Comparison of ENCODE assay signal across 10 cellular contexts in the genomic region with DNA sequence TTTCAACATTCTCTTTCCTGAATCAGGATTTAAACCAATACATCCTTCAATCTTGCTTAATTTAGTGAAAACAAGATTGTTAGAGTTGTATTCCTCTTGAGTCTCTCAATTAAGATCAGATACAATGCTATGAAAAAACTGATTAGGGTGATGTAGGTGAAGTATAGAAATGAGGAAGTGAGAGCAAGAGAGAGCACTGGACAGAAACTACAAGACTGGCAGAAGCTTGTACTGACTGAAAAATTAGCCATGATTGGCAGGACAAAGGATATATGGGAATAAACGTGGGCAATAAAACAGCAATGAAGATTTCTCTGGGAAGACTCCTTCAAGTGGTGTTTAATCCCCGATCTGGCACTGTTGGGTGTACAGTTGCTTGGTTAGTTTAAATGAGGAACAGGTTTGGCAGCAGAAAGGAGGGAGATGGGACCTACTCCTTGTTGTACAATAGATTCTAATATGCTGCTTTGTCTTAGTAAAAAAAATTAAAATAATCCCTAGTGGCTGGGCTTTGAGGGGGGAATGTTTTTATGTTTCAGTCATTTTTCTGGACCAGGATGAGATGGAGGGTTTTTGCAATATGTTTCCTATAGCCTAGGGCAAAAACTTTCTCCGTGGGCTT.
DNase-seq lines count a peak whose midpoint lies in the region; ATAC-seq and TF ChIP-seq lines count a peak whose summit lies in the region.
"Had no signal": no experiment of that assay in that cellular context is flagged by ENCODE, and none has a peak within 500 bp of the region (broad histone marks: within the 10 kb centered on the region; RNA-seq: fewer than 3 reads in every experiment).

No MANE protein-coding gene starts in this region.

- no peaks in the 10 kb centered on the region for H3K79me2 ChIP-seq in GM23338 (replicated peaks; ENCODE audit: insufficient read depth)

- peaks cover 34% of the 10 kb centered on the region for H3K4me1 Mint-ChIP-seq in GM23338

- H3K27ac ChIP-seq in suprapubic skin (no peak overlapping the region), GM23338 (ENCODE audit: low read depth) (no peak overlapping the region)
- H3K27ac ChIP-seq: esophagus squamous epithelium had no signal

- H2AFZ ChIP-seq in GM23338, result no peak overlapping the region

- peaks cover 4% of the 10 kb centered on the region for H3K4me1 ChIP-seq in suprapubic skin
- H3K4me1 ChIP-seq in GM23338 (ENCODE audit: insufficient read depth), result peaks cover 30% of the 10 kb centered on the region
- H3K4me1 ChIP-seq: esophagus squamous epithelium had no signal

- no peak for TF ChIP-seq CTCF in suprapubic skin (IDR thresholded peaks at IDR 0.05)
- TF ChIP-seq CTCF in GM23338 (conservative IDR thresholded peaks at IDR 0.05; ENCODE audit: low read depth in 2 of 2), result no peak

- no peaks in the 10 kb centered on the region for H3K36me3 Mint-ChIP-seq in GM23338 (ENCODE audit: low read depth)

- H3K9me3 ChIP-seq in suprapubic skin, result no peaks in the 10 kb centered on the region
- H3K9me3 ChIP-seq: esophagus squamous epithelium had no signal

- no peaks in the 10 kb centered on the region for H3K27me3 ChIP-seq in suprapubic skin
- no peaks in the 10 kb centered on the region for H3K27me3 ChIP-seq in GM23338 (ENCODE audit: insufficient read depth)
- H3K27me3 ChIP-seq: esophagus squamous epithelium had no signal

- H4K20me1 ChIP-seq in GM23338 (replicated peaks; ENCODE audit: insufficient read depth), result no peaks in the 10 kb centered on the region

- H3K9me2 ChIP-seq in GM23338 (ENCODE audit: insufficient read depth), result no peaks in the 10 kb centered on the region

- ATAC-seq in GM18909 (IDR thresholded peaks at IDR 0.05; ENCODE audit: poor library complexity, unreplicated experiment), result peak; percentile 99
- ATAC-seq in HG02571 (IDR thresholded peaks at IDR 0.05; ENCODE audit: unreplicated experiment), result peak; percentile 96
- peak; percentile 81 for ATAC-seq in HG03457 (IDR thresholded peaks at IDR 0.05; ENCODE audit: unreplicated experiment)
- no peak for ATAC-seq in GM23338

- H3K4me3 Mint-ChIP-seq in GM23338, result no peak overlapping the region

- TF ChIP-seq POLR2A in suprapubic skin (IDR thresholded peaks at IDR 0.05), result no peak

- H3K27me3 Mint-ChIP-seq in GM23338 (ENCODE audit: insufficient read depth, low read depth, poor library complexity), result peaks cover 4% of the 10 kb centered on the region

- no peak overlapping the region for H3K27ac Mint-ChIP-seq in GM23338

- no peak overlapping the region for H3K4me2 ChIP-seq in GM23338

- no peaks in the 10 kb centered on the region for H3K9me3 Mint-ChIP-seq in GM23338

- 59% methylated on average over 3 of the region's 3 CpGs for WGBS in suprapubic skin

- H3K36me3 ChIP-seq in suprapubic skin (no peaks in the 10 kb centered on the region), GM23338 (ENCODE audit: insufficient read depth) (no peaks in the 10 kb centered on the region)

- peak; percentile 37 for DNase-seq in medulla oblongata (ENCODE audit: extremely low spot score)
- no peak for DNase-seq in NCI-H446 treated with DMSO at 0.1 percent for 48 hours (lab: John Stamatoyannopoulos, UW)
- DNase-seq in effector CD8-positive, alpha-beta T cell (lab: John Stamatoyannopoulos, UW), result no peak
- DNase-seq in suprapubic skin (ENCODE audit: low spot score in 2 of 2), result no peak
- no peak for DNase-seq in GM23338 (ENCODE audit: low spot score)
- DNase-seq: amygdala, esophagus squamous epithelium had no signal

- no peak overlapping the region for H3K4me3 ChIP-seq in suprapubic skin
- no peak overlapping the region for H3K4me3 ChIP-seq in GM23338
- H3K4me3 ChIP-seq: esophagus squamous epithelium had no signal

- H3F3A ChIP-seq in GM23338 (replicated peaks; ENCODE audit: low read depth), result no peaks in the 10 kb centered on the region

- no peak for TF ChIP-seq EP300 in suprapubic skin (IDR thresholded peaks at IDR 0.05)

TF ChIP-seq in GM23338, 12 proteins besides CTCF, POLR2A, EP300 and RAD21:
- TF ChIP-seq POLR2AphosphoS5 (IDR thresholded peaks at IDR 0.05; ENCODE audit: low read depth) (no peak), EZH2phosphoT487 (IDR thresholded peaks at IDR 0.05; ENCODE audit: unreplicated experiment) (no peak), ZNF331 (CRISPR knock-in tag; IDR thresholded peaks at IDR 0.05; ENCODE audit: low read depth) (no peak), STAT1 (IDR thresholded peaks at IDR 0.05; ENCODE audit: unreplicated experiment) (no peak)
- TF ChIP-seq, protein P1, sequence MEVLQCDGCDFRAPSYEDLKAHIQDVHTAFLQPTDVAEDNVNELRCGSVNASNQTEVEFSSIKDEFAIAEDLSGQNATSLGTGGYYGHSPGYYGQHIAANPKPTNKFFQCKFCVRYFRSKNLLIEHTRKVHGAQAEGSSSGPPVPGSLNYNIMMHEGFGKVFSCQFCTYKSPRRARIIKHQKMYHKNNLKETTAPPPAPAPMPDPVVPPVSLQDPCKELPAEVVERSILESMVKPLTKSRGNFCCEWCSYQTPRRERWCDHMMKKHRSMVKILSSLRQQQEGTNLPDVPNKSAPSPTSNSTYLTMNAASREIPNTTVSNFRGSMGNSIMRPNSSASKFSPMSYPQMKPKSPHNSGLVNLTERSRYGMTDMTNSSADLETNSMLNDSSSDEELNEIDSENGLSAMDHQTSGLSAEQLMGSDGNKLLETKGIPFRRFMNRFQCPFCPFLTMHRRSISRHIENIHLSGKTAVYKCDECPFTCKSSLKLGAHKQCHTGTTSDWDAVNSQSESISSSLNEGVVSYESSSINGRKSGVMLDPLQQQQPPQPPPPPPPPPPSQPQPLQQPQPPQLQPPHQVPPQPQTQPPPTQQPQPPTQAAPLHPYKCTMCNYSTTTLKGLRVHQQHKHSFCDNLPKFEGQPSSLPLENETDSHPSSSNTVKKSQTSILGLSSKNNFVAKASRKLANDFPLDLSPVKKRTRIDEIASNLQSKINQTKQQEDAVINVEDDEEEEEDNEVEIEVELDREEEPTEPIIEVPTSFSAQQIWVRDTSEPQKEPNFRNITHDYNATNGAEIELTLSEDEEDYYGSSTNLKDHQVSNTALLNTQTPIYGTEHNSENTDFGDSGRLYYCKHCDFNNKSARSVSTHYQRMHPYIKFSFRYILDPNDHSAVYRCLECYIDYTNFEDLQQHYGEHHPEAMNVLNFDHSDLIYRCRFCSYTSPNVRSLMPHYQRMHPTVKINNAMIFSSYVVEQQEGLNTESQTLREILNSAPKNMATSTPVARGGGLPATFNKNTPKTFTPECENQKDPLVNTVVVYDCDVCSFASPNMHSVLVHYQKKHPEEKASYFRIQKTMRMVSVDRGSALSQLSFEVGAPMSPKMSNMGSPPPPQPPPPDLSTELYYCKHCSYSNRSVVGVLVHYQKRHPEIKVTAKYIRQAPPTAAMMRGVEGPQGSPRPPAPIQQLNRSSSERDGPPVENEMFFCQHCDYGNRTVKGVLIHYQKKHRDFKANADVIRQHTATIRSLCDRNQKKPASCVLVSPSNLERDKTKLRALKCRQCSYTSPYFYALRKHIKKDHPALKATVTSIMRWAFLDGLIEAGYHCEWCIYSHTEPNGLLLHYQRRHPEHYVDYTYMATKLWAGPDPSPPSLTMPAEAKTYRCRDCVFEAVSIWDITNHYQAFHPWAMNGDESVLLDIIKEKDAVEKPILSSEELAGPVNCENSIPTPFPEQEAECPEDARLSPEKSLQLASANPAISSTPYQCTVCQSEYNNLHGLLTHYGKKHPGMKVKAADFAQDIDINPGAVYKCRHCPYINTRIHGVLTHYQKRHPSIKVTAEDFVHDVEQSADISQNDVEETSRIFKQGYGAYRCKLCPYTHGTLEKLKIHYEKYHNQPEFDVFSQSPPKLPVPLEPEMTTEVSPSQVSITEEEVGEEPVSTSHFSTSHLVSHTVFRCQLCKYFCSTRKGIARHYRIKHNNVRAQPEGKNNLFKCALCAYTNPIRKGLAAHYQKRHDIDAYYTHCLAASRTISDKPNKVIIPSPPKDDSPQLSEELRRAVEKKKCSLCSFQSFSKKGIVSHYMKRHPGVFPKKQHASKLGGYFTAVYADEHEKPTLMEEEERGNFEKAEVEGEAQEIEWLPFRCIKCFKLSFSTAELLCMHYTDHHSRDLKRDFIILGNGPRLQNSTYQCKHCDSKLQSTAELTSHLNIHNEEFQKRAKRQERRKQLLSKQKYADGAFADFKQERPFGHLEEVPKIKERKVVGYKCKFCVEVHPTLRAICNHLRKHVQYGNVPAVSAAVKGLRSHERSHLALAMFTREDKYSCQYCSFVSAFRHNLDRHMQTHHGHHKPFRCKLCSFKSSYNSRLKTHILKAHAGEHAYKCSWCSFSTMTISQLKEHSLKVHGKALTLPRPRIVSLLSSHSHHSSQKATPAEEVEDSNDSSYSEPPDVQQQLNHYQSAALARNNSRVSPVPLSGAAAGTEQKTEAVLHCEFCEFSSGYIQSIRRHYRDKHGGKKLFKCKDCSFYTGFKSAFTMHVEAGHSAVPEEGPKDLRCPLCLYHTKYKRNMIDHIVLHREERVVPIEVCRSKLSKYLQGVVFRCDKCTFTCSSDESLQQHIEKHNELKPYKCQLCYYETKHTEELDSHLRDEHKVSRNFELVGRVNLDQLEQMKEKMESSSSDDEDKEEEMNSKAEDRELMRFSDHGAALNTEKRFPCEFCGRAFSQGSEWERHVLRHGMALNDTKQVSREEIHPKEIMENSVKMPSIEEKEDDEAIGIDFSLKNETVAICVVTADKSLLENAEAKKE (CRISPR knock-in tag; IDR thresholded peaks at IDR 0.05), result no peak
